1 cellular context compared by ENCODE assay signal in the genomic region with DNA sequence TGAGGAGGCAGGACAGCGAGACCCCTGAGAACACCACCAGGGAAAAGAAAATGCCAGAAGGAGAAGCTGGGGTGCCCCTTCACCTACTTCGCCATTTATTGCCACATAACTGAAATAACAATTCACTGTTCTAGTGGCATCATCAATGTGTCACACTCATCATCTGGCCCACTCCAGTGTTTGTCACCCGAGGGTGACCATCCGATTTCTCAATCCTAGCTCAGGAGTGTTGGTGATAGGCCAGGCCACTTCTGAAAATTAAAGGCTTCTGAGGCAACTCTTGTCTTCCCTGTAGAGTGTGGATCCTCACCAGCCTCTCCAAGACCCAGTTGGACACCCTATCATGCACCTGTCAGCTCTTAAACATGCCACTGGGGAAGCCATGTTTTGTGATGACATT.
TF ChIP-seq lines count a peak whose summit lies in the region.

No MANE protein-coding gene starts in this region.

TF ChIP-seq in HepG2, 621 proteins besides CTCF, POLR2A, EP300 and RAD21 (continued from another document):
- no peak for TF ChIP-seq NR2F2 (IDR thresholded peaks at IDR 0.05; ENCODE audit: borderline replicate concordance, low read depth)
- TF ChIP-seq MXI1 (IDR thresholded peaks at IDR 0.05; ENCODE audit: borderline replicate concordance, low read depth, low read length) = no peak
- TF ChIP-seq ATF1 (CRISPR knock-in tag; IDR thresholded peaks at IDR 0.05) = no peak
- TF ChIP-seq ESRRA (CRISPR knock-in tag; IDR thresholded peaks at IDR 0.05; ENCODE audit: low read depth) = 0 out of 2 replicates have a peak, but pooled peaks have one; percentile 7
- TF ChIP-seq ARNTL (CRISPR knock-in tag; IDR thresholded peaks at IDR 0.05) = no peak
- TF ChIP-seq, protein P1, sequence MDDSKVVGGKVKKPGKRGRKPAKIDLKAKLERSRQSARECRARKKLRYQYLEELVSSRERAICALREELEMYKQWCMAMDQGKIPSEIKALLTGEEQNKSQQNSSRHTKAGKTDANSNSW (CRISPR knock-in tag; IDR thresholded peaks at IDR 0.05; ENCODE audit: borderline replicate concordance) = no peak
- TF ChIP-seq SP5 (CRISPR knock-in tag; IDR thresholded peaks at IDR 0.05; ENCODE audit: borderline replicate concordance, low read depth) = no peak
- no peak for TF ChIP-seq RFXAP (CRISPR knock-in tag; IDR thresholded peaks at IDR 0.05; ENCODE audit: borderline replicate concordance)
- TF ChIP-seq TARDBP (CRISPR knock-in tag; IDR thresholded peaks at IDR 0.05) = no peak
